ENCODE assay signal across 24 cellular contexts in the genomic region with DNA sequence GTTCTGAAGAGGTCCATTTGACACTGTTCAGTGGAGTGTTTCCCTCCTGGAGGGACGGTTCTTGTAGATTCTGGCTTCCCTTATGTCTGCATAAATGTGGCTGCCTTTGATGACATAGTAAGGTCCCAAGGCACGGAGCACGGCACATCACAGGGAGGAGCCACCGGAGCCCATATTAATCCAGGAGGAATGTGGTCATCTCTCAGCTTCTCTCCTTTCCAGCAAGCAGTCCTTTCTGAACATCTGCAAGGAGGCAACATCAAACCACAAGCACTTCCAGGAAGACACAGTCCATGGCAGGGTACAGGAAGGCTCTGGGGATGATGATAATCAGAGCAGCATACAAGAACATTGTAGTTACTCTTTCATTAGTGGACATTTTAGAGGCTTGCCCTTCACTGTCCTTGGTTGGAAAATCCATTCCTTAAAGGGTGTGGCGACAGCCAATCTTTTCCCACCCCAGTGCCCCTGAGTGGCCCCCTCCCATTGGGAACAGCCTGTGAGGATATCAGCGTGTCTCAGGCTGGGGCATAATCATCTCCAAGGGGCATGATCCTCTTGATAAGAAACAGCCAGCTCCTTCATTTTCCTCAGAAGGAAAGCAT. TPM values are rescaled to one million over a fixed set of nuclear protein-coding genes. Genes with fewer than 3 reads are reported as not detected.
DNase-seq lines count a peak whose midpoint lies in the region; ATAC-seq and TF ChIP-seq lines count a peak whose summit lies in the region.
"Had no signal": no experiment of that assay in that cellular context is flagged by ENCODE, and none has a peak within 500 bp of the region (broad histone marks: within the 10 kb centered on the region; RNA-seq: fewer than 3 reads in every experiment).

No MANE protein-coding gene starts in this region.

- DNase-seq in heart right ventricle (no peak), cardiac septum (ENCODE audit: low spot score) (no peak), esophagus muscularis mucosa (ENCODE audit: extremely low spot score) (peak; percentile 88), sciatic nerve (ENCODE audit: low spot score) (no peak), aorta (no peak), NCI-H226 (no peak)
- DNase-seq in activated CD8-positive, alpha-beta memory T cell treated with anti-CD3 and anti-CD28 coated beads, Interleukin-2, amount 50 U/mL, for 4 hours = no peak
- DNase-seq: activated CD4-positive, alpha-beta memory T cell treated with anti-CD3 and anti-CD28 coated beads, Interleukin-2, amount 10 ng/mL, durations not matched to agents 7 days and 5 days; activated naive CD4-positive, alpha-beta T cell treated with anti-CD3 and anti-CD28 coated beads, Interleukin-2, amount 50 U/mL, for 16 hours; CD4-positive, alpha-beta memory T cell; effector CD8-positive, alpha-beta T cell; KG1; kidney glomerular epithelial cell; MM.1S; NCI-H1417; NCI-H2029 treated with DMSO at 0.1 percent for 48 hours; nephron progenitor cell; PC-9; small intestine; stimulated activated naive B cell treated with anti-CD40 and anti-IgM and Interleukin-4, amounts not matched to agents 10 μg/mL and 1 μg/mL and 100 μg/mL, for 72 hours; T-helper 2 cell had no signal

- H3K9me3 ChIP-seq in heart right ventricle (no peaks in the 10 kb centered on the region), esophagus muscularis mucosa (no peaks in the 10 kb centered on the region), aorta (ENCODE audit: control insufficient read depth, low read length) (no peaks in the 10 kb centered on the region)
- H3K9me3 ChIP-seq: heart left ventricle had no signal

- H3K4me3 ChIP-seq in heart right ventricle (no peak overlapping the region), esophagus muscularis mucosa (no peak overlapping the region), aorta (ENCODE audit: low read length in 2 of 2) (no peak overlapping the region)
- H3K4me3 ChIP-seq: heart left ventricle, PC-9 had no signal

- TF ChIP-seq POLR2A in esophagus muscularis mucosa (IDR thresholded peaks at IDR 0.05; ENCODE audit: low read depth) = no peak

- TF ChIP-seq CTCF in heart right ventricle (IDR thresholded peaks at IDR 0.05) (no peak), esophagus muscularis mucosa (IDR thresholded peaks at IDR 0.05) (no peak)

- H3K27me3 ChIP-seq in heart right ventricle (no peaks in the 10 kb centered on the region), esophagus muscularis mucosa (no peaks in the 10 kb centered on the region), aorta (ENCODE audit: control insufficient read depth in 1 of 2, insufficient read depth in 2 of 2, low read length in 1 of 2) (no peaks in the 10 kb centered on the region)
- H3K27me3 ChIP-seq: heart left ventricle had no signal

- peak in 1 of 8 donors; percentile 12 for ATAC-seq in heart right ventricle
- peak; percentile 45 for ATAC-seq in sciatic nerve
- ATAC-seq in aorta (ENCODE audit: low FRiP score) = peak; percentile 15
- ATAC-seq in GM18517 (IDR thresholded peaks at IDR 0.05; ENCODE audit: unreplicated experiment) = no peak
- ATAC-seq: activated T-helper 17 cell treated with anti-CD3 and anti-CD28 coated beads, Interleukin-2, amount 50 U/mL, for 72 hours; stimulated activated naive B cell treated with anti-CD40 and anti-IgM and Interleukin-4, amounts not matched to agents 10 μg/mL and 1 μg/mL and 100 μg/mL, for 72 hours had no signal

- TF ChIP-seq EP300 in esophagus muscularis mucosa (IDR thresholded peaks at IDR 0.05) = no peak

- intact Hi-C loops in heart right ventricle (cut with DNase I) = no loop called here
- intact Hi-C loops in cardiac septum (cut with DNase I) = loop anchor here (10.0 kb wide), 1 partner anchor 1157 kb away; no protein-coding TSS in a partner anchor
- intact Hi-C loops in esophagus muscularis mucosa (cut with DNase I) = no loop called here
- intact Hi-C loops in sciatic nerve (cut with DNase I) = no loop called here
- intact Hi-C loops in aorta (cut with DNase I) = no loop called here

- H3K27ac ChIP-seq in heart right ventricle (peak overlapping the region in 6 of 10 donors; percentile 15 to 75 (median 48)), esophagus muscularis mucosa (replicated peaks in 1 of 4) (peak overlapping the region; percentile 45 to 74 (median 51)), aorta (ENCODE audit: low read depth in 1 of 2, low read length in 2 of 2) (no peak overlapping the region)
- H3K27ac ChIP-seq: PC-9 had no signal

- peaks cover 9 to 30% (median 18%) of the 10 kb centered on the region in 9 donors for H3K4me1 ChIP-seq in heart right ventricle
- H3K4me1 ChIP-seq in esophagus muscularis mucosa = peaks cover 7 to 22% (median 19%) of the 10 kb centered on the region in 4 donors
- no peaks in the 10 kb centered on the region for H3K4me1 ChIP-seq in aorta (ENCODE audit: control insufficient read depth in 1 of 2, insufficient read depth in 2 of 2, low read length in 2 of 2)

- no peaks in the 10 kb centered on the region for H3K36me3 ChIP-seq in heart right ventricle
- no peaks in the 10 kb centered on the region for H3K36me3 ChIP-seq in esophagus muscularis mucosa
- H3K36me3 ChIP-seq in aorta (ENCODE audit: control insufficient read depth in 1 of 2, insufficient read depth in 2 of 2, low read length in 1 of 2) = no peaks in the 10 kb centered on the region
- H3K36me3 ChIP-seq: heart left ventricle had no signal

- WGBS in heart right ventricle, 2 donors = 68 to 80% methylated on average over 6 of the region's 6 CpGs
- WGBS in esophagus muscularis mucosa = 95% methylated on average over 6 of the region's 6 CpGs
- WGBS in aorta, 2 donors = 87 to 92% methylated on average over 6 of the region's 6 CpGs

RNA-seq across cellular contexts. Expression of a gene that starts 31.2 kb away (rescaled TPM):
- 10 to 100 TPM; 52.0 to 88.8 (median 73.8) TPM for total RNA-seq in heart right ventricle
- polyA plus RNA-seq in heart right ventricle = 10 to 100 TPM; 35.5 to 38.3 TPM
- total RNA-seq in cardiac septum = 67.8 TPM
- 100 to 1,000 TPM in 3 of 4 donors, 10 to 100 TPM in 1; 96.0 to 148 (median 109) TPM for total RNA-seq in esophagus muscularis mucosa
- 78.1 TPM for total RNA-seq in sciatic nerve
- 100 to 1,000 TPM; 101 to 106 TPM for total RNA-seq in aorta
- 100 to 1,000 TPM in 1 of 2 donors, 10 to 100 TPM in 1; 91.8 to 122 TPM for polyA plus RNA-seq in aorta

RNA-seq across cellular contexts. Expression of a gene that starts 53.4 kb away (rescaled TPM):
- total RNA-seq in heart right ventricle (100 to 1,000 TPM; 110 to 204 (median 156) TPM), cardiac septum (208 TPM), esophagus muscularis mucosa (1,000 to 10,000 TPM in 1 of 4 donors, 100 to 1,000 TPM in 3; 120 to 1,007 (median 283) TPM), sciatic nerve (19.8 TPM), aorta (100 to 1,000 TPM; 105 to 213 TPM)
- polyA plus RNA-seq in heart right ventricle (10 to 100 TPM; 35.9 to 84.8 TPM), aorta (10 to 100 TPM; 56.1 to 83.8 TPM)

Comparison
In these comparisons a context has a peak if more than half of its experiments do, and no peak if none do; other contexts are left out.
1. H3K27ac ChIP-seq: peak in heart right ventricle (6 of 10) and esophagus muscularis mucosa (4 of 4); none in aorta (0 of 2).